Comparison of ENCODE assay signal across 10 cellular contexts in the genomic region with DNA sequence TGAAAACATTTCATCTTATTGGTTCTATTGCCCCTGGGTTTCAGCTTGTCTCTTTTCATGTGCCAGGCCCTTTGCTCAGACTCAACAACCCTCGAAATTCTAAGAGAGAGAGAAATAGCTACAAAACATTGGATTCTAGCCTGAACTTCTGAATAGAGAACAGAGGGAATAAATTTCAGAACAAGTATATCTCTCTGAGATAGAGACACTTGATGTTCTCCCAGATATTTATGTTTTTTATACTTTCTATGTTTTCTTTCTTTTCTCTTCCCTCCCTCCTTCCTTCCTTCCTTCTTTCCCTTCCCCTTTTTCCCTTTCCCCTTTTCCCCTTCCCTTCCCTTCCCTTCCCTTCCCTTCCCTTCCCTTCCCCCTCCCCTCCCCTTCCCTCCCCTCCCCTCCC.
"Had no signal": no experiment of that assay in that cellular context is flagged by ENCODE, and none has a peak within 500 bp of the region (broad histone marks: within the 10 kb centered on the region; RNA-seq: fewer than 3 reads in every experiment).

No MANE protein-coding gene starts in this region.

- ATAC-seq: GM23338 had no signal

- DNase-seq: GM23248, GOT3, H7, H9, HCEC 1CT, HFFc6 had no signal

- H2AFZ ChIP-seq: GM23248, GM23338 had no signal

- H3K4me2 ChIP-seq: GM23338 had no signal

- H3K4me3 ChIP-seq: GM23248, GM23338, HAP-1 had no signal

- H3K36me3 ChIP-seq: HAP-1 had no signal

- H3K4me1 ChIP-seq: HAP-1 had no signal

- H3K27ac ChIP-seq: GM23248 had no signal

- H3K9me3 ChIP-seq: HAP-1 had no signal

- FAIRE-seq: H1, H54 had no signal

- H3K9ac ChIP-seq: GM23248 had no signal
